34 cellular contexts compared by ENCODE assay signal in genomic region chr6:2185056-2185455, GRCh38.
"Had no signal": no experiment of that assay in that cellular context is flagged by ENCODE, and none has a peak within 500 bp of the region (broad histone marks: within the 10 kb centered on the region; RNA-seq: fewer than 3 reads in every experiment).

No MANE protein-coding gene starts in this region.

- ATAC-seq: activated naive CD4-positive, alpha-beta T cell treated with anti-CD3 and anti-CD28 coated beads, Interleukin-2, amount 50 U/mL, for 72 hours; activated T-cell treated with anti-CD3 and anti-CD28 coated beads, Interleukin-2, amount 50 U/mL, for 4 hours; PC-3; SK-N-SH treated with all-trans-retinoic acid at 6 μM for 48 hours; T-cell; T-helper 17 cell had no signal

- H3K36me3 ChIP-seq: brain microvascular endothelial cell, cardiac muscle cell, MG63, Peyer's patch had no signal

- H3K9me3 ChIP-seq: MG63, Peyer's patch had no signal

- H3K27me3 ChIP-seq: brain microvascular endothelial cell, cardiac muscle cell, MG63, Peyer's patch had no signal

- H3K27ac ChIP-seq: brain microvascular endothelial cell, cardiac muscle cell, Peyer's patch, VCaP had no signal

- DNase-seq: activated B cell treated with CpG ODN at 0.5 μM for 24 hours; activated CD4-positive, alpha-beta memory T cell treated with anti-CD3 and anti-CD28 coated beads for 36 hours; activated CD4-positive, alpha-beta T cell treated with anti-CD3 and anti-CD28 coated beads for 4 hours; activated CD4-positive, alpha-beta T cell treated with anti-CD3 and anti-CD28 coated beads, Interleukin-2, amount 50 U/mL, for 1 hour; activated CD4-positive, CD25-positive, alpha-beta regulatory T cell treated with anti-CD3 and anti-CD28 coated beads, Interleukin-2, amount 50 U/mL, for 72 hours; activated CD8-positive, alpha-beta memory T cell treated with anti-CD3 and anti-CD28 coated beads, Interleukin-2, amount 50 U/mL, for 4 hours; activated gamma-delta T cell treated with Interleukin-2 at 50 U/mL for 16 hours; activated naive CD4-positive, alpha-beta T cell treated with anti-CD3 and anti-CD28 coated beads for 36 hours; activated T-cell treated with anti-CD3 and anti-CD28 coated beads for 4 hours; activated T-cell treated with anti-CD3 and anti-CD28 coated beads, Interleukin-2, amount 50 U/mL, for 4 hours; anterior cingulate cortex; brain microvascular endothelial cell; Karpas-422; MG63; NCI-H1048; NCI-H1105 treated with DMSO at 0.1 percent for 48 hours; NCI-H1436; NCI-H1694; NCI-H1930; NCI-H2081 treated with DMSO at 0.1 percent for 48 hours; NCI-H510A; NCI-H526; NCI-H748 treated with DMSO at 0.1 percent for 48 hours; NK-92 treated with Interleukin-12 subunit alpha and Interleukin-12 subunit beta, amount 100 ng/mL, for 24 hours; PC-3; Peyer's patch; RPMI8226; SHP77 treated with DMSO at 0.1 percent for 48 hours; T-cell; T-helper 17 cell had no signal

- H3K4me3 ChIP-seq: cardiac muscle cell, MG63, Peyer's patch had no signal
